ENCODE assay signal across 33 cellular contexts in genomic region chr17:70464995-70465394, GRCh38.
DNase-seq lines count a peak whose midpoint lies in the region; FAIRE-seq and TF ChIP-seq lines count a peak whose summit lies in the region.
"Had no signal": no experiment of that assay in that cellular context is flagged by ENCODE, and none has a peak within 500 bp of the region (broad histone marks: within the 10 kb centered on the region; RNA-seq: fewer than 3 reads in every experiment).

No MANE protein-coding gene starts in this region.

- H3K27me3 ChIP-seq in neural cell (ENCODE audit: insufficient read depth, low read depth, low read length): no peaks in the 10 kb centered on the region
- H3K27me3 ChIP-seq: BE2C; BLaER1; BLaER1 treated with 17β-estradiol and CSF1 and Interleukin-3, amounts not matched to agents 10 nM and 100 nM had no signal

- peak; percentile 74 for TF ChIP-seq EP300 in neural cell (conservative IDR thresholded peaks at IDR 0.05; ENCODE audit: poor library complexity, severe bottlenecking)

- no peak overlapping the region for H3K27ac ChIP-seq in neural cell (ENCODE audit: low read length)
- H3K27ac ChIP-seq: 22Rv1; A549; BLaER1; BLaER1 treated with 17β-estradiol and CSF1 and Interleukin-3, amounts not matched to agents 10 nM and 100 nM; C4-2B had no signal

- no peaks in the 10 kb centered on the region for H3K9me2 ChIP-seq in neural cell (ENCODE audit: insufficient read depth, low read length)

- no peak overlapping the region for H2AFZ ChIP-seq in neural cell (ENCODE audit: low read depth, low read length)

- H3F3A ChIP-seq in neural cell (ENCODE audit: insufficient read depth, low read length, poor library complexity, severe bottlenecking): no peaks in the 10 kb centered on the region

- H3K79me2 ChIP-seq in neural cell (replicated peaks; ENCODE audit: insufficient read depth, low read length): no peaks in the 10 kb centered on the region

- no peaks in the 10 kb centered on the region for H3K9me3 ChIP-seq in neural cell (ENCODE audit: low read length)
- H3K9me3 ChIP-seq: A549; BE2C; BLaER1; BLaER1 treated with 17β-estradiol and CSF1 and Interleukin-3, amounts not matched to agents 10 nM and 100 nM; Caco-2 had no signal

- no peaks in the 10 kb centered on the region for H3K36me3 ChIP-seq in neural cell (ENCODE audit: insufficient read depth, low read length)
- H3K36me3 ChIP-seq: BE2C; BLaER1; BLaER1 treated with 17β-estradiol and CSF1 and Interleukin-3, amounts not matched to agents 10 nM and 100 nM had no signal

- no peak for TF ChIP-seq CTCF in neural cell (IDR thresholded peaks at IDR 0.05; ENCODE audit: poor library complexity, severe bottlenecking)

- DNase-seq in frontal cortex (ENCODE audit: low spot score in 2 of 2): no peak
- no peak for DNase-seq in stimulated activated CD4-positive, alpha-beta T cell treated with anti-CD3 and anti-CD28 coated beads, Interleukin-2, amount 100 ng/mL, for 48 hours
- no peak for DNase-seq in activated CD4-positive, alpha-beta T cell treated with anti-CD3 and anti-CD28 coated beads for 1 hour
- DNase-seq in activated effector memory CD4-positive, alpha-beta T cell treated with anti-CD3 and anti-CD28 coated beads, Interleukin-2, amount 50 U/mL, for 16 hours: no peak
- DNase-seq: 8988T; ACHN; AML-193; BE2C; C1 segment of cervical spinal cord; Caco-2; Calu3; CD4-positive, alpha-beta memory T cell; CD4-positive, alpha-beta T cell; CD4-positive, CD25-positive, alpha-beta regulatory T cell; CD8-positive, alpha-beta memory T cell; CD8-positive, alpha-beta T cell; COR-L47; DMS 273 treated with DMSO at 0.1 percent for 48 hours; DMS153; DMS53; DMS79; DMS79 treated with DMSO at 0.1 percent for 48 hours; DND-41; EL had no signal

- H3K4me2 ChIP-seq in neural cell (ENCODE audit: low read length): no peak overlapping the region
- H3K4me2 ChIP-seq: A549; BLaER1; BLaER1 treated with 17β-estradiol and CSF1 and Interleukin-3, amounts not matched to agents 10 nM and 100 nM had no signal

- no peak overlapping the region for H3K4me3 ChIP-seq in neural cell (ENCODE audit: low read length)
- H3K4me3 ChIP-seq: A549; BLaER1; BLaER1 treated with 17β-estradiol and CSF1 and Interleukin-3, amounts not matched to agents 10 nM and 100 nM had no signal

- no peak for TF ChIP-seq RAD21 in neural cell (conservative IDR thresholded peaks at IDR 0.05)

- H3K9ac ChIP-seq in neural cell (ENCODE audit: low read length): no peak overlapping the region
- H3K9ac ChIP-seq: BLaER1; BLaER1 treated with 17β-estradiol and CSF1 and Interleukin-3, amounts not matched to agents 10 nM and 100 nM had no signal

- FAIRE-seq in colon (lab: Jason Lieb, UNC) (peak; percentile 5), frontal cortex (lab: Jason Lieb, UNC) (peak; percentile 81)
- FAIRE-seq: A204.1, D721Med had no signal

- H4K20me1 ChIP-seq in neural cell (ENCODE audit: insufficient read depth): no peaks in the 10 kb centered on the region
- H4K20me1 ChIP-seq: BLaER1; BLaER1 treated with 17β-estradiol and CSF1 and Interleukin-3, amounts not matched to agents 10 nM and 100 nM had no signal

TF ChIP-seq in neural cell, 6 proteins besides CTCF, POLR2A, EP300 and RAD21:
- TF ChIP-seq EZH2 (IDR thresholded peaks at IDR 0.05; ENCODE audit: borderline replicate concordance, insufficient read depth, low read length, poor library complexity, severe bottlenecking) (no peak), MXI1 (conservative IDR thresholded peaks at IDR 0.05; ENCODE audit: poor library complexity, severe bottlenecking) (no peak), POLR2AphosphoS5 (IDR thresholded peaks at IDR 0.05) (peak; percentile 56), SMC3 (conservative IDR thresholded peaks at IDR 0.05; ENCODE audit: poor library complexity) (no peak), TAF1 (IDR thresholded peaks at IDR 0.05; ENCODE audit: low read depth) (no peak)
- TF ChIP-seq, protein P1, sequence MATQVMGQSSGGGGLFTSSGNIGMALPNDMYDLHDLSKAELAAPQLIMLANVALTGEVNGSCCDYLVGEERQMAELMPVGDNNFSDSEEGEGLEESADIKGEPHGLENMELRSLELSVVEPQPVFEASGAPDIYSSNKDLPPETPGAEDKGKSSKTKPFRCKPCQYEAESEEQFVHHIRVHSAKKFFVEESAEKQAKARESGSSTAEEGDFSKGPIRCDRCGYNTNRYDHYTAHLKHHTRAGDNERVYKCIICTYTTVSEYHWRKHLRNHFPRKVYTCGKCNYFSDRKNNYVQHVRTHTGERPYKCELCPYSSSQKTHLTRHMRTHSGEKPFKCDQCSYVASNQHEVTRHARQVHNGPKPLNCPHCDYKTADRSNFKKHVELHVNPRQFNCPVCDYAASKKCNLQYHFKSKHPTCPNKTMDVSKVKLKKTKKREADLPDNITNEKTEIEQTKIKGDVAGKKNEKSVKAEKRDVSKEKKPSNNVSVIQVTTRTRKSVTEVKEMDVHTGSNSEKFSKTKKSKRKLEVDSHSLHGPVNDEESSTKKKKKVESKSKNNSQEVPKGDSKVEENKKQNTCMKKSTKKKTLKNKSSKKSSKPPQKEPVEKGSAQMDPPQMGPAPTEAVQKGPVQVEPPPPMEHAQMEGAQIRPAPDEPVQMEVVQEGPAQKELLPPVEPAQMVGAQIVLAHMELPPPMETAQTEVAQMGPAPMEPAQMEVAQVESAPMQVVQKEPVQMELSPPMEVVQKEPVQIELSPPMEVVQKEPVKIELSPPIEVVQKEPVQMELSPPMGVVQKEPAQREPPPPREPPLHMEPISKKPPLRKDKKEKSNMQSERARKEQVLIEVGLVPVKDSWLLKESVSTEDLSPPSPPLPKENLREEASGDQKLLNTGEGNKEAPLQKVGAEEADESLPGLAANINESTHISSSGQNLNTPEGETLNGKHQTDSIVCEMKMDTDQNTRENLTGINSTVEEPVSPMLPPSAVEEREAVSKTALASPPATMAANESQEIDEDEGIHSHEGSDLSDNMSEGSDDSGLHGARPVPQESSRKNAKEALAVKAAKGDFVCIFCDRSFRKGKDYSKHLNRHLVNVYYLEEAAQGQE (IDR thresholded peaks at IDR 0.05; ENCODE audit: borderline replicate concordance): no peak
